15 cellular contexts compared by ENCODE assay signal in genomic region chr9:86275962-86276361, GRCh38. TPM values are rescaled to one million over a fixed set of nuclear protein-coding genes. Genes with fewer than 3 reads are reported as not detected.
A peak's percentile ranks its signal among the peaks of the same experiment; 100 is the strongest.
DNase-seq lines count a peak whose midpoint lies in the region; ATAC-seq and TF ChIP-seq lines count a peak whose summit lies in the region.
"Had no signal": no experiment of that assay in that cellular context is flagged by ENCODE, and none has a peak within 500 bp of the region (broad histone marks: within the 10 kb centered on the region; RNA-seq: fewer than 3 reads in every experiment).

No MANE protein-coding gene starts in this region.

- POLR2A ChIA-PET in HEK293T (lab: Yijun Ruan, JAX), result no interaction called here

- no peak overlapping the region for H3K9ac ChIP-seq in smooth muscle cell (ENCODE audit: low read depth)
- H3K9ac ChIP-seq: parathyroid adenoma had no signal

- H3K4me3 ChIP-seq in astrocyte of the cerebellum (ENCODE audit: low read depth, low read length) (no peak overlapping the region), smooth muscle cell (no peak overlapping the region)

- TF ChIP-seq CTCF in astrocyte of the cerebellum (IDR thresholded peaks at IDR 0.05; ENCODE audit: low read depth, low read length, missing control alignments) (peak; percentile 25), smooth muscle cell (IDR thresholded peaks at IDR 0.05; ENCODE audit: borderline replicate concordance, insufficient read depth, poor library complexity, severe bottlenecking) (no peak)

- in situ Hi-C loops in astrocyte of the cerebellum (cut with HindIII; ENCODE audit: low sequenced_read_pairs), result no loop called here

- no peak overlapping the region for H2AFZ ChIP-seq in smooth muscle cell (ENCODE audit: low read depth)
- H2AFZ ChIP-seq: parathyroid adenoma had no signal

- no peaks in the 10 kb centered on the region for H3K27me3 ChIP-seq in smooth muscle cell (ENCODE audit: low read depth)

- CTCF ChIA-PET in HEK293T (lab: Yijun Ruan, JAX), result interaction anchor here (0.7 to 1.3 kb wide), 2 partner anchors 74 to 242 kb away, joined by 3 to 4 read pairs; no protein-coding TSS in a partner anchor

- WGBS in smooth muscle cell (ENCODE audit: low lambda C conversion rate), result 90% methylated on average over 3 of the region's 3 CpGs

- no peak overlapping the region for H3K27ac ChIP-seq in smooth muscle cell (ENCODE audit: low read depth)
- H3K27ac ChIP-seq: parathyroid adenoma, RWPE1 had no signal

- no peaks in the 10 kb centered on the region for H3K9me3 ChIP-seq in smooth muscle cell (replicated peaks; ENCODE audit: low read depth)

- peaks cover 54% of the 10 kb centered on the region for H4K20me1 ChIP-seq in smooth muscle cell (ENCODE audit: low read depth)

- H3K79me2 ChIP-seq in smooth muscle cell (ENCODE audit: low read depth), result peaks cover 55% of the 10 kb centered on the region

- H3F3A ChIP-seq in smooth muscle cell (ENCODE audit: low read depth), result no peaks in the 10 kb centered on the region

- ATAC-seq in HG02938 (IDR thresholded peaks at IDR 0.05; ENCODE audit: unreplicated experiment), result no peak
- ATAC-seq: esophagus mucosa had no signal

- H3K36me3 ChIP-seq in smooth muscle cell (ENCODE audit: low read depth), result peaks cover 11% of the 10 kb centered on the region

- peaks cover 3% of the 10 kb centered on the region for H3K4me1 ChIP-seq in smooth muscle cell (ENCODE audit: low read depth)
- H3K4me1 ChIP-seq: parathyroid adenoma had no signal

- H3K4me2 ChIP-seq in smooth muscle cell, result no peak overlapping the region

- DNase-seq in EH (ENCODE audit: low read depth) (peak; percentile 21), HEK293T (ENCODE audit: extremely low spot score) (no peak), astrocyte of the cerebellum (ENCODE audit: low read depth) (no peak), left kidney (ENCODE audit: low read depth, low spot score) (peak; percentile 34), NCI-H146 (lab: John Stamatoyannopoulos, UW) (no peak), smooth muscle cell (lab: John Stamatoyannopoulos, UW; ENCODE audit: unreplicated experiment) (no peak), SW 1271 (lab: John Stamatoyannopoulos, UW) (no peak)
- DNase-seq: DMS79; kidney; NCI-H2029; stimulated activated CD4-positive, alpha-beta T cell treated with anti-CD3 and anti-CD28 coated beads, Interleukin-4, amount 100 ng/mL, for 4 hours had no signal

TF ChIP-seq in HEK293T, 16 proteins besides CTCF, POLR2A, EP300 and RAD21:
- TF ChIP-seq LEF1 (IDR thresholded peaks at IDR 0.05; ENCODE audit: borderline replicate concordance) (no peak), NFRKB (IDR thresholded peaks at IDR 0.05) (no peak), PKNOX1 (IDR thresholded peaks at IDR 0.05) (0 out of 2 replicates have a peak, but pooled peaks have one; percentile 5), ZNF384 (IDR thresholded peaks at IDR 0.05) (no peak)

RNA-seq across cellular contexts. Expression of gene ISCA1, which starts 6.4 kb away (rescaled TPM):
- 36.8 and 38.9 TPM in 2 replicates for total RNA-seq in smooth muscle cell
- polyA plus RNA-seq in smooth muscle cell, result 19.8 and 25.3 TPM in 2 replicates

RNA-seq across cellular contexts. Expression of gene C9orf153, which starts 16.5 kb away (rescaled TPM):
- 0.63 and 1.1 TPM in 2 replicates for total RNA-seq in smooth muscle cell
- polyA plus RNA-seq in smooth muscle cell, result 0.69 TPM in 1 of 2 replicates, not detected in the other
- total RNA-seq: kidney had no signal

Comparison
In these comparisons a context has a peak if more than half of its experiments do, and no peak if none do; other contexts are left out.
1. DNase-seq: peak in EH (single experiment) and left kidney (single experiment); none in HEK293T (single experiment), astrocyte of the cerebellum (single experiment), NCI-H146 (single experiment), smooth muscle cell (single experiment) and SW 1271 (0 of 2).